In genomic region chr5:170632985-170633234, GRCh38 we compare ENCODE assay signal across 8 cellular contexts.
A peak's percentile ranks its signal among the peaks of the same experiment; 100 is the strongest.
DNase-seq lines count a peak whose midpoint lies in the region; ATAC-seq, FAIRE-seq and TF ChIP-seq lines count a peak whose summit lies in the region.

No MANE protein-coding gene starts in this region.

- peak overlapping the region; percentile 92 for H3K4me3 Mint-ChIP-seq in T-helper 17 cell

- H3K4me3 ChIP-seq in BLaER1 treated with 17β-estradiol and CSF1 and Interleukin-3, amounts not matched to agents 10 nM and 100 nM = peak overlapping the region; percentile 38 to 67 (median 60)
- H3K4me3 ChIP-seq in H7 (ENCODE audit: insufficient read depth, low read depth, low read length) (peak overlapping the region; percentile 31; the same call in 1 of the 2 replicates), body of pancreas (no peak overlapping the region), kidney (ENCODE audit: low read length in 2 of 2) (peak overlapping the region; percentile 30 to 37)

- peak; percentile 73 for ATAC-seq in T-helper 17 cell
- ATAC-seq in body of pancreas = no peak
- ATAC-seq in GM19023 (IDR thresholded peaks at IDR 0.05; ENCODE audit: unreplicated experiment) = no peak

- peaks cover 24% of the 10 kb centered on the region for H3K4me1 Mint-ChIP-seq in T-helper 17 cell

- TF ChIP-seq POLR2A in body of pancreas (IDR thresholded peaks at IDR 0.05) = no peak

- FAIRE-seq in kidney (lab: Jason Lieb, UNC) = no peak

- TF ChIP-seq CTCF in body of pancreas (IDR thresholded peaks at IDR 0.05) = peak; percentile 74 to 97 (median 90)
- peak; percentile 92 for TF ChIP-seq CTCF in kidney (IDR thresholded peaks at IDR 0.05; ENCODE audit: borderline replicate concordance, extremely low read depth, insufficient read depth)

- no peaks in the 10 kb centered on the region for H3K9me3 ChIP-seq in BLaER1 treated with 17β-estradiol and CSF1 and Interleukin-3, amounts not matched to agents 10 nM and 100 nM (replicated peaks in 1 of 11)
- H3K9me3 ChIP-seq in T-helper 17 cell (ENCODE audit: control insufficient read depth, low read length, poor library complexity, severe bottlenecking) (no peaks in the 10 kb centered on the region), body of pancreas (no peaks in the 10 kb centered on the region), kidney (ENCODE audit: control insufficient read depth in 1 of 2, low read length in 2 of 2) (no peaks in the 10 kb centered on the region)

- H3K4me1 ChIP-seq in BLaER1 treated with 17β-estradiol and CSF1 and Interleukin-3, amounts not matched to agents 10 nM and 100 nM = peaks cover 9 to 30% (median 22%) of the 10 kb centered on the region in 10 experiments
- H3K4me1 ChIP-seq in body of pancreas (peaks cover 32% of the 10 kb centered on the region), kidney (ENCODE audit: control insufficient read depth in 1 of 2, insufficient read depth in 1 of 2, low read depth in 1 of 2, low read length in 2 of 2) (peaks cover 10% of the 10 kb centered on the region in 2 donors)

- no peaks in the 10 kb centered on the region for H3K27me3 ChIP-seq in BLaER1 treated with 17β-estradiol and CSF1 and Interleukin-3, amounts not matched to agents 10 nM and 100 nM
- no peaks in the 10 kb centered on the region for H3K27me3 ChIP-seq in H7 (ENCODE audit: control insufficient read depth, insufficient read depth, low read length)
- H3K27me3 ChIP-seq in body of pancreas = no peaks in the 10 kb centered on the region

- no peaks in the 10 kb centered on the region for H3K36me3 Mint-ChIP-seq in T-helper 17 cell (ENCODE audit: low read depth)

- DNase-seq in H7 (peak; percentile 97), T-helper 17 cell (peak; percentile 23 to 44 (median 31)), body of pancreas (peak in 3 of 4 donors; percentile 51 to 58 (median 55)), kidney (peak; percentile 89), kidney glomerular epithelial cell (lab: John Stamatoyannopoulos, UW) (no peak)
- DNase-seq in stimulated activated CD4-positive, alpha-beta T cell treated with anti-CD3 and anti-CD28 coated beads, Interleukin-1b, Interleukin-23, amount 100 ng/mL, for 48 hours = peak; percentile 40

- intact Hi-C loops in body of pancreas (cut with DNase I) (no loop called here), kidney (cut with DNase I) (loop anchor here (10.0 kb wide), 1 partner anchor 162 kb away; no protein-coding TSS in a partner anchor)

- peaks cover 0 to 6% (median 0%) of the 10 kb centered on the region in 11 experiments; a peak in 2 of 22 replicates for H4K20me1 ChIP-seq in BLaER1 treated with 17β-estradiol and CSF1 and Interleukin-3, amounts not matched to agents 10 nM and 100 nM

- WGBS in body of pancreas, 2 donors = 1% methylated on average over 12 of the region's 12 CpGs

- H3K27ac Mint-ChIP-seq in T-helper 17 cell = peak overlapping the region; percentile 67

- H3K36me3 ChIP-seq in BLaER1 treated with 17β-estradiol and CSF1 and Interleukin-3, amounts not matched to agents 10 nM and 100 nM = no peaks in the 10 kb centered on the region
- no peaks in the 10 kb centered on the region for H3K36me3 ChIP-seq in H7 (replicated peaks; ENCODE audit: control insufficient read depth, insufficient read depth, low read length)
- no peaks in the 10 kb centered on the region for H3K36me3 ChIP-seq in body of pancreas (replicated peaks in 1 of 2; ENCODE audit: insufficient read depth in 1 of 2, low read depth in 2 of 2)
- H3K36me3 ChIP-seq in kidney (ENCODE audit: control insufficient read depth in 1 of 2, insufficient read depth in 2 of 2, low read length in 2 of 2) = no peaks in the 10 kb centered on the region

- H3K27ac ChIP-seq in BLaER1 treated with 17β-estradiol and CSF1 and Interleukin-3, amounts not matched to agents 10 nM and 100 nM = peak overlapping the region in 9 of 11 experiments; percentile 36 to 82 (median 71); a peak in 14 of 22 replicates
- H3K27ac ChIP-seq in body of pancreas (peak overlapping the region; percentile 6 to 82 (median 49)), kidney (ENCODE audit: low read depth in 2 of 2, low read length in 2 of 2) (peak overlapping the region; percentile 64 to 87)

- H3K4me2 ChIP-seq in BLaER1 treated with 17β-estradiol and CSF1 and Interleukin-3, amounts not matched to agents 10 nM and 100 nM = peak overlapping the region; percentile 73 to 95 (median 85)

- H3K27me3 Mint-ChIP-seq in T-helper 17 cell = peaks cover 36% of the 10 kb centered on the region

- H3K9ac ChIP-seq in BLaER1 treated with 17β-estradiol and CSF1 and Interleukin-3, amounts not matched to agents 10 nM and 100 nM = peak overlapping the region in 9 of 11 experiments; percentile 45 to 79 (median 76); a peak in 17 of 22 replicates
- H3K9ac ChIP-seq in kidney (ENCODE audit: low read length in 2 of 2) = peak overlapping the region in 1 of 2 donors; percentile 36

Comparison
In these comparisons a context has a peak if more than half of its experiments do, and no peak if none do; other contexts are left out.
1. H3K4me3 ChIP-seq: peak in BLaER1 treated with 17β-estradiol and CSF1 and Interleukin-3, amounts not matched to agents 10 nM and 100 nM (10 of 10), H7 (single experiment) and kidney (2 of 2); none in body of pancreas (0 of 2).
2. Peak in every context shown above with its lines, with median percentiles within 50 percentile points of each other: H3K27ac ChIP-seq.